ENCODE assay signal across 2 cellular contexts in genomic region chr1:185369786-185370185, GRCh38.
TF ChIP-seq lines count a peak whose summit lies in the region.

No MANE protein-coding gene starts in this region.

TF ChIP-seq in A549, 52 proteins besides CTCF, POLR2A, EP300 and RAD21 (continued from another document):
- no peak for TF ChIP-seq EHF (CRISPR knock-in tag; IDR thresholded peaks at IDR 0.05)
- no peak for TF ChIP-seq ATOH8 (CRISPR knock-in tag; IDR thresholded peaks at IDR 0.05; ENCODE audit: low read depth)
- no peak for TF ChIP-seq RFX5 (IDR thresholded peaks at IDR 0.05)
- TF ChIP-seq ZC3H11A (IDR thresholded peaks at IDR 0.05): no peak
- TF ChIP-seq HMGXB4 (CRISPR knock-in tag; IDR thresholded peaks at IDR 0.05; ENCODE audit: borderline replicate concordance): no peak
- no peak for TF ChIP-seq CHD4 (IDR thresholded peaks at IDR 0.05; ENCODE audit: borderline replicate concordance)
- no peak for TF ChIP-seq ZNF302 (CRISPR knock-in tag; IDR thresholded peaks at IDR 0.05)

TF ChIP-seq in IMR-90, 13 proteins besides CTCF, POLR2A, EP300 and RAD21 (continued from another document):
- no peak for TF ChIP-seq RCOR1 (IDR thresholded peaks at IDR 0.05; ENCODE audit: insufficient replicate concordance, low read length)
- no peak for TF ChIP-seq FOS (IDR thresholded peaks at IDR 0.05; ENCODE audit: low read depth, low read length)
- no peak for TF ChIP-seq BHLHE40 (IDR thresholded peaks at IDR 0.05; ENCODE audit: low read depth, low read length)
